9 cellular contexts compared by ENCODE assay signal in the genomic region with DNA sequence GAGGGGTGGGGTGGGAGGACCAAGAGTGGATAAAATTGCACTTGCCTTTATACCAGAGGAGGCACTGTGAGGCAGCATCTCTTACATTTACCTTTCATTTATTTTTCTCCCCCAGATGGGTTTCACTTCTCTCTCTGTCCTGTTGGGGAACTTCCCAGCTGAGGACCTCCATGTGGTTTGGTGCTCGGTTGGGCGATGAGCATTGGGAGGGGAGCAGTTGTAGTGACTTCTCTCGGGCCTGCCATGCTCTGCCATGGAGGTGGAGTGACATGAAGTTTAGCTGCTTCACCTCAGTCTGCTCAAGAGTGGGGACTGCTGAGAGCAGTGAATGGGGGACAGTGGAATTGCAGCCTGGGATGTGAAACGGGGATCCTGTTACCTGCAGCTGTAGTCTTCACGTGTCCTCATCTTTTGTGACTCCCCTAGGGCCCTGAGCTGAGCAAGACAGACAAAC. TPM values are rescaled to one million over a fixed set of nuclear protein-coding genes. Genes with fewer than 3 reads are reported as not detected.
A peak's percentile ranks its signal among the peaks of the same experiment; 100 is the strongest.
DNase-seq lines count a peak whose midpoint lies in the region; ATAC-seq and TF ChIP-seq lines count a peak whose summit lies in the region.
"Had no signal": no experiment of that assay in that cellular context is flagged by ENCODE, and none has a peak within 500 bp of the region (broad histone marks: within the 10 kb centered on the region; RNA-seq: fewer than 3 reads in every experiment).

No MANE protein-coding gene starts in this region.

- no peaks in the 10 kb centered on the region for H3K27me3 ChIP-seq in endodermal cell (ENCODE audit: control insufficient read depth, insufficient read depth, low read length, poor library complexity, severe bottlenecking)
- H3K27me3 ChIP-seq in ascending aorta = no peaks in the 10 kb centered on the region

- H3K9ac ChIP-seq in endodermal cell (ENCODE audit: extremely low read depth, low read length, poor library complexity, severe bottlenecking) = no peak overlapping the region

- TF ChIP-seq CTCF in GM12865 (IDR thresholded peaks at IDR 0.05; ENCODE audit: insufficient read depth, low read depth, low read length, missing control alignments) (peak; percentile 34), endodermal cell (conservative IDR thresholded peaks at IDR 0.05) (peak; percentile 46), ascending aorta (IDR thresholded peaks at IDR 0.05) (no peak)

- intact Hi-C loops in ascending aorta (cut with DNase I) = no loop called here

- no peak overlapping the region for H3K27ac ChIP-seq in endodermal cell (ENCODE audit: low read depth, low read length)
- no peak overlapping the region for H3K27ac ChIP-seq in ascending aorta

- ATAC-seq in GM19395 (IDR thresholded peaks at IDR 0.05; ENCODE audit: unreplicated experiment) = peak; percentile 83
- ATAC-seq in HG03159 (IDR thresholded peaks at IDR 0.05; ENCODE audit: unreplicated experiment) = peak; percentile 82
- ATAC-seq in SK-N-SH treated with all-trans-retinoic acid at 6 μM for 48 hours = no peak

- H3K4me1 Mint-ChIP-seq in endodermal cell = peaks cover 21% of the 10 kb centered on the region

- DNase-seq in GM12865 (ENCODE audit: low read depth) (peak; percentile 82), endodermal cell (peak; percentile 52), ascending aorta (ENCODE audit: low spot score in 2 of 2) (no peak), GF-D8 (lab: John Stamatoyannopoulos, UW) (no peak)
- DNase-seq in stimulated activated CD4-positive, alpha-beta T cell treated with anti-CD3 and anti-CD28 coated beads, Interleukin-1b, Interleukin-23, amount 100 ng/mL, for 48 hours = no peak
- DNase-seq: activated naive CD4-positive, alpha-beta T cell treated with anti-CD3 and anti-CD28 coated beads, Interleukin-2, amount 50 U/mL, for 16 hours had no signal

- no peaks in the 10 kb centered on the region for H3K9me3 Mint-ChIP-seq in endodermal cell

- no peaks in the 10 kb centered on the region for H3K9me3 ChIP-seq in endodermal cell (ENCODE audit: control insufficient read depth, low read length)
- H3K9me3 ChIP-seq in ascending aorta = no peaks in the 10 kb centered on the region

- peak overlapping the region; percentile 82 for H3K27ac Mint-ChIP-seq in endodermal cell

- H3K36me3 ChIP-seq in endodermal cell (ENCODE audit: control insufficient read depth, insufficient read depth, low read length) (no peaks in the 10 kb centered on the region), ascending aorta (no peaks in the 10 kb centered on the region)

- H3K4me3 ChIP-seq in GM12865 (ENCODE audit: low read depth, low read length) (no peak overlapping the region), endodermal cell (ENCODE audit: low read length) (no peak overlapping the region), ascending aorta (no peak overlapping the region)

- no peaks in the 10 kb centered on the region for H3K36me3 Mint-ChIP-seq in endodermal cell (ENCODE audit: low read depth)

- no peak overlapping the region for H3K4me3 Mint-ChIP-seq in endodermal cell

- WGBS in endodermal cell (ENCODE audit: insufficient coverage in 1 of 2, insufficient read length in 1 of 2), 2 experiments = 88 to 92% methylated on average over 5 of the region's 5 CpGs

- H3K4me1 ChIP-seq in endodermal cell (ENCODE audit: control insufficient read depth, insufficient read depth, low read length) (peaks cover 8% of the 10 kb centered on the region), ascending aorta (no peaks in the 10 kb centered on the region)

- H3K27me3 Mint-ChIP-seq in endodermal cell (ENCODE audit: insufficient read depth) = no peaks in the 10 kb centered on the region

TF ChIP-seq in SK-N-SH treated with all-trans-retinoic acid at 6 μM for 48 hours, 23 proteins besides CTCF, POLR2A, EP300 and RAD21:
- TF ChIP-seq CSDC2 (CRISPR knock-in tag; IDR thresholded peaks at IDR 0.05) (no peak), ISL1 (CRISPR knock-in tag; IDR thresholded peaks at IDR 0.05) (no peak), ZFP3 (CRISPR knock-in tag; IDR thresholded peaks at IDR 0.05) (no peak), ZNF70 (CRISPR knock-in tag; IDR thresholded peaks at IDR 0.05) (no peak), GLIS3 (CRISPR knock-in tag; IDR thresholded peaks at IDR 0.05) (no peak), ZC3H10 (CRISPR knock-in tag; IDR thresholded peaks at IDR 0.05) (no peak), TCF4 (CRISPR knock-in tag; IDR thresholded peaks at IDR 0.05; ENCODE audit: borderline replicate concordance) (no peak), OSR1 (CRISPR knock-in tag; IDR thresholded peaks at IDR 0.05) (no peak), TOX (CRISPR knock-in tag; IDR thresholded peaks at IDR 0.05; ENCODE audit: borderline replicate concordance) (no peak), ZFP30 (CRISPR knock-in tag; IDR thresholded peaks at IDR 0.05) (no peak), PPARA (CRISPR knock-in tag; IDR thresholded peaks at IDR 0.05; ENCODE audit: borderline replicate concordance) (no peak), ESRRG (CRISPR knock-in tag; IDR thresholded peaks at IDR 0.05) (no peak), RARB (CRISPR knock-in tag; IDR thresholded peaks at IDR 0.05) (no peak)
- TF ChIP-seq, protein P1, sequence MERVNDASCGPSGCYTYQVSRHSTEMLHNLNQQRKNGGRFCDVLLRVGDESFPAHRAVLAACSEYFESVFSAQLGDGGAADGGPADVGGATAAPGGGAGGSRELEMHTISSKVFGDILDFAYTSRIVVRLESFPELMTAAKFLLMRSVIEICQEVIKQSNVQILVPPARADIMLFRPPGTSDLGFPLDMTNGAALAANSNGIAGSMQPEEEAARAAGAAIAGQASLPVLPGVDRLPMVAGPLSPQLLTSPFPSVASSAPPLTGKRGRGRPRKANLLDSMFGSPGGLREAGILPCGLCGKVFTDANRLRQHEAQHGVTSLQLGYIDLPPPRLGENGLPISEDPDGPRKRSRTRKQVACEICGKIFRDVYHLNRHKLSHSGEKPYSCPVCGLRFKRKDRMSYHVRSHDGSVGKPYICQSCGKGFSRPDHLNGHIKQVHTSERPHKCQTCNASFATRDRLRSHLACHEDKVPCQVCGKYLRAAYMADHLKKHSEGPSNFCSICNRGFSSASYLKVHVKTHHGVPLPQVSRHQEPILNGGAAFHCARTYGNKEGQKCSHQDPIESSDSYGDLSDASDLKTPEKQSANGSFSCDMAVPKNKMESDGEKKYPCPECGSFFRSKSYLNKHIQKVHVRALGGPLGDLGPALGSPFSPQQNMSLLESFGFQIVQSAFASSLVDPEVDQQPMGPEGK (CRISPR knock-in tag; IDR thresholded peaks at IDR 0.05; ENCODE audit: borderline replicate concordance) = no peak
- TF ChIP-seq, protein P2, sequence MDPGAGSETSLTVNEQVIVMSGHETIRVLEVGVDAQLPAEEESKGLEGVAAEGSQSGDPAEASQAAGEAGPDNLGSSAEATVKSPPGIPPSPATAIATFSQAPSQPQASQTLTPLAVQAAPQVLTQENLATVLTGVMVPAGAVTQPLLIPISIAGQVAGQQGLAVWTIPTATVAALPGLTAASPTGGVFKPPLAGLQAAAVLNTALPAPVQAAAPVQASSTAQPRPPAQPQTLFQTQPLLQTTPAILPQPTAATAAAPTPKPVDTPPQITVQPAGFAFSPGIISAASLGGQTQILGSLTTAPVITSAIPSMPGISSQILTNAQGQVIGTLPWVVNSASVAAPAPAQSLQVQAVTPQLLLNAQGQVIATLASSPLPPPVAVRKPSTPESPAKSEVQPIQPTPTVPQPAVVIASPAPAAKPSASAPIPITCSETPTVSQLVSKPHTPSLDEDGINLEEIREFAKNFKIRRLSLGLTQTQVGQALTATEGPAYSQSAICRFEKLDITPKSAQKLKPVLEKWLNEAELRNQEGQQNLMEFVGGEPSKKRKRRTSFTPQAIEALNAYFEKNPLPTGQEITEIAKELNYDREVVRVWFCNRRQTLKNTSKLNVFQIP (CRISPR knock-in tag; IDR thresholded peaks at IDR 0.05; ENCODE audit: borderline replicate concordance, low read depth) = no peak
- TF ChIP-seq, protein P3, sequence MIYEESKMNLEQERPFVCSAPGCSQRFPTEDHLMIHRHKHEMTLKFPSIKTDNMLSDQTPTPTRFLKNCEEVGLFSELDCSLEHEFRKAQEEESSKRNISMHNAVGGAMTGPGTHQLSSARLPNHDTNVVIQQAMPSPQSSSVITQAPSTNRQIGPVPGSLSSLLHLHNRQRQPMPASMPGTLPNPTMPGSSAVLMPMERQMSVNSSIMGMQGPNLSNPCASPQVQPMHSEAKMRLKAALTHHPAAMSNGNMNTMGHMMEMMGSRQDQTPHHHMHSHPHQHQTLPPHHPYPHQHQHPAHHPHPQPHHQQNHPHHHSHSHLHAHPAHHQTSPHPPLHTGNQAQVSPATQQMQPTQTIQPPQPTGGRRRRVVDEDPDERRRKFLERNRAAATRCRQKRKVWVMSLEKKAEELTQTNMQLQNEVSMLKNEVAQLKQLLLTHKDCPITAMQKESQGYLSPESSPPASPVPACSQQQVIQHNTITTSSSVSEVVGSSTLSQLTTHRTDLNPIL (CRISPR knock-in tag; IDR thresholded peaks at IDR 0.05; ENCODE audit: low read depth) = no peak
TF ChIP-seq in SK-N-SH treated with all-trans-retinoic acid at 6 μM for 48 hours: peak in this region for 0.

RNA-seq across cellular contexts. Expression of a gene that starts 23.1 kb away (rescaled TPM):
- under 1 TPM in 1 of 2 donors, not detected in 1; 0.37 TPM for total RNA-seq in endodermal cell
- not detected for polyA plus RNA-seq in endodermal cell (2013, experiment 1 of 2)
- not detected for polyA plus RNA-seq in endodermal cell (2013, experiment 2 of 2)
- not detected for total RNA-seq in ascending aorta

RNA-seq across cellular contexts. Expression of a gene that starts 38.7 kb away (rescaled TPM):
- total RNA-seq in endodermal cell (1 to 10 TPM; 5.9 to 8.1 TPM), ascending aorta (102 TPM)
- polyA plus RNA-seq in endodermal cell (2013, experiment 1 of 2) = 6.7 TPM
- 7.5 TPM for polyA plus RNA-seq in endodermal cell (2013, experiment 2 of 2)

Comparison
In these comparisons a context has a peak if more than half of its experiments do, and no peak if none do; other contexts are left out.
1. DNase-seq: peak in GM12865 (single experiment) and endodermal cell (single experiment); none in stimulated activated CD4-positive, alpha-beta T cell treated with anti-CD3 and anti-CD28 coated beads, Interleukin-1b, Interleukin-23, amount 100 ng/mL, for 48 hours (single experiment), ascending aorta (0 of 2) and GF-D8 (single experiment).
2. CTCF ChIP-seq: peak in GM12865 (single experiment) and endodermal cell (single experiment); none in ascending aorta (0 of 3).
3. RNA of a gene that starts 38.7 kb away (total RNA-seq): 102 TPM in ascending aorta (single experiment); 5.9 to 8.1 TPM in endodermal cell; every median in the first group is over 10 times any median in the second.